ENCODE assay signal across 1 cellular context in the genomic region with DNA sequence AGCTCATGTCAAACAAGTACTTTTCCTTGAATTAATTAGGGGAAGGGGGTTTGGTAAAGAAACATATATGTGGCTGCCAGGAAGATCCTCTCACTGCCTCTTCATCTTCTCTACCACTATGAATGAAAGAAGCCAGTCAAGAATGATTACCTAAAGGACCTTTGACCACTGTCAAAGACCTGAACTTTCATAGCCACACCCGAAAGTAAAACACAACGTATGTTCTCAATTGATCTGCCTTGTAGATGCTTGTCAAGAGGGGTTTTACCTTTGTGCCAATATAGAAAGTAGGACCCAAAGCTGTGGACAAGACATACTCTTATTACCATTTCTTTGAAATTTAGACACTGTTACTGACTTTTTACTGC.
TF ChIP-seq lines count a peak whose summit lies in the region.

No MANE protein-coding gene starts in this region.

TF ChIP-seq in GM23338, 12 proteins besides CTCF, POLR2A, EP300 and RAD21 (continued from another document):
- TF ChIP-seq, protein P1, sequence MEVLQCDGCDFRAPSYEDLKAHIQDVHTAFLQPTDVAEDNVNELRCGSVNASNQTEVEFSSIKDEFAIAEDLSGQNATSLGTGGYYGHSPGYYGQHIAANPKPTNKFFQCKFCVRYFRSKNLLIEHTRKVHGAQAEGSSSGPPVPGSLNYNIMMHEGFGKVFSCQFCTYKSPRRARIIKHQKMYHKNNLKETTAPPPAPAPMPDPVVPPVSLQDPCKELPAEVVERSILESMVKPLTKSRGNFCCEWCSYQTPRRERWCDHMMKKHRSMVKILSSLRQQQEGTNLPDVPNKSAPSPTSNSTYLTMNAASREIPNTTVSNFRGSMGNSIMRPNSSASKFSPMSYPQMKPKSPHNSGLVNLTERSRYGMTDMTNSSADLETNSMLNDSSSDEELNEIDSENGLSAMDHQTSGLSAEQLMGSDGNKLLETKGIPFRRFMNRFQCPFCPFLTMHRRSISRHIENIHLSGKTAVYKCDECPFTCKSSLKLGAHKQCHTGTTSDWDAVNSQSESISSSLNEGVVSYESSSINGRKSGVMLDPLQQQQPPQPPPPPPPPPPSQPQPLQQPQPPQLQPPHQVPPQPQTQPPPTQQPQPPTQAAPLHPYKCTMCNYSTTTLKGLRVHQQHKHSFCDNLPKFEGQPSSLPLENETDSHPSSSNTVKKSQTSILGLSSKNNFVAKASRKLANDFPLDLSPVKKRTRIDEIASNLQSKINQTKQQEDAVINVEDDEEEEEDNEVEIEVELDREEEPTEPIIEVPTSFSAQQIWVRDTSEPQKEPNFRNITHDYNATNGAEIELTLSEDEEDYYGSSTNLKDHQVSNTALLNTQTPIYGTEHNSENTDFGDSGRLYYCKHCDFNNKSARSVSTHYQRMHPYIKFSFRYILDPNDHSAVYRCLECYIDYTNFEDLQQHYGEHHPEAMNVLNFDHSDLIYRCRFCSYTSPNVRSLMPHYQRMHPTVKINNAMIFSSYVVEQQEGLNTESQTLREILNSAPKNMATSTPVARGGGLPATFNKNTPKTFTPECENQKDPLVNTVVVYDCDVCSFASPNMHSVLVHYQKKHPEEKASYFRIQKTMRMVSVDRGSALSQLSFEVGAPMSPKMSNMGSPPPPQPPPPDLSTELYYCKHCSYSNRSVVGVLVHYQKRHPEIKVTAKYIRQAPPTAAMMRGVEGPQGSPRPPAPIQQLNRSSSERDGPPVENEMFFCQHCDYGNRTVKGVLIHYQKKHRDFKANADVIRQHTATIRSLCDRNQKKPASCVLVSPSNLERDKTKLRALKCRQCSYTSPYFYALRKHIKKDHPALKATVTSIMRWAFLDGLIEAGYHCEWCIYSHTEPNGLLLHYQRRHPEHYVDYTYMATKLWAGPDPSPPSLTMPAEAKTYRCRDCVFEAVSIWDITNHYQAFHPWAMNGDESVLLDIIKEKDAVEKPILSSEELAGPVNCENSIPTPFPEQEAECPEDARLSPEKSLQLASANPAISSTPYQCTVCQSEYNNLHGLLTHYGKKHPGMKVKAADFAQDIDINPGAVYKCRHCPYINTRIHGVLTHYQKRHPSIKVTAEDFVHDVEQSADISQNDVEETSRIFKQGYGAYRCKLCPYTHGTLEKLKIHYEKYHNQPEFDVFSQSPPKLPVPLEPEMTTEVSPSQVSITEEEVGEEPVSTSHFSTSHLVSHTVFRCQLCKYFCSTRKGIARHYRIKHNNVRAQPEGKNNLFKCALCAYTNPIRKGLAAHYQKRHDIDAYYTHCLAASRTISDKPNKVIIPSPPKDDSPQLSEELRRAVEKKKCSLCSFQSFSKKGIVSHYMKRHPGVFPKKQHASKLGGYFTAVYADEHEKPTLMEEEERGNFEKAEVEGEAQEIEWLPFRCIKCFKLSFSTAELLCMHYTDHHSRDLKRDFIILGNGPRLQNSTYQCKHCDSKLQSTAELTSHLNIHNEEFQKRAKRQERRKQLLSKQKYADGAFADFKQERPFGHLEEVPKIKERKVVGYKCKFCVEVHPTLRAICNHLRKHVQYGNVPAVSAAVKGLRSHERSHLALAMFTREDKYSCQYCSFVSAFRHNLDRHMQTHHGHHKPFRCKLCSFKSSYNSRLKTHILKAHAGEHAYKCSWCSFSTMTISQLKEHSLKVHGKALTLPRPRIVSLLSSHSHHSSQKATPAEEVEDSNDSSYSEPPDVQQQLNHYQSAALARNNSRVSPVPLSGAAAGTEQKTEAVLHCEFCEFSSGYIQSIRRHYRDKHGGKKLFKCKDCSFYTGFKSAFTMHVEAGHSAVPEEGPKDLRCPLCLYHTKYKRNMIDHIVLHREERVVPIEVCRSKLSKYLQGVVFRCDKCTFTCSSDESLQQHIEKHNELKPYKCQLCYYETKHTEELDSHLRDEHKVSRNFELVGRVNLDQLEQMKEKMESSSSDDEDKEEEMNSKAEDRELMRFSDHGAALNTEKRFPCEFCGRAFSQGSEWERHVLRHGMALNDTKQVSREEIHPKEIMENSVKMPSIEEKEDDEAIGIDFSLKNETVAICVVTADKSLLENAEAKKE (CRISPR knock-in tag; IDR thresholded peaks at IDR 0.05) = no peak
- no peak for TF ChIP-seq EZH2phosphoT487 (IDR thresholded peaks at IDR 0.05; ENCODE audit: unreplicated experiment)
- TF ChIP-seq ZNF331 (CRISPR knock-in tag; IDR thresholded peaks at IDR 0.05; ENCODE audit: low read depth) = no peak
- no peak for TF ChIP-seq NANOG (IDR thresholded peaks at IDR 0.05; ENCODE audit: borderline replicate concordance)
TF ChIP-seq in GM23338: peak in this region for 0.
